ENCODE assay signal across 8 cellular contexts in genomic region chr1:23216771-23217420, GRCh38. TPM values are rescaled to one million over a fixed set of nuclear protein-coding genes. Genes with fewer than 3 reads are reported as not detected.
DNase-seq lines count a peak whose midpoint lies in the region; ATAC-seq, FAIRE-seq and TF ChIP-seq lines count a peak whose summit lies in the region.

No MANE protein-coding gene starts in this region.

- H3K27ac ChIP-seq in OCI-LY3 (ENCODE audit: low read length) (no peak overlapping the region), K562 (ENCODE audit: extremely low read depth, low read depth, low read length) (no peak overlapping the region), right lobe of liver (no peak overlapping the region), stomach (no peak overlapping the region)

- in situ Hi-C loops in K562 (cut with MboI): loop anchor here (5.0 to 10.0 kb wide), 2 partner anchors 60 to 318 kb away; partner anchors contain the start of gene E2F2

- no peaks in the 10 kb centered on the region for H3K9me3 ChIP-seq in OCI-LY3 (ENCODE audit: insufficient read depth, low read length)
- no peaks in the 10 kb centered on the region for H3K9me3 ChIP-seq in K562 (replicated peaks; ENCODE audit: control insufficient read depth, insufficient read depth, low read depth, low read length)
- H3K9me3 ChIP-seq in right lobe of liver: no peaks in the 10 kb centered on the region
- no peaks in the 10 kb centered on the region for H3K9me3 ChIP-seq in stomach

- intact Hi-C loops in K562 (cut with micrococcal nuclease): loop anchor here (5.0 to 10.0 kb wide), 3 partner anchors 60 to 318 kb away; partner anchors contain the start of gene E2F2
- intact Hi-C loops in right lobe of liver (cut with DNase I): no loop called here
- intact Hi-C loops in stomach (cut with DNase I; ENCODE audit: low total_unique reads): no loop called here

- peaks cover 4% of the 10 kb centered on the region; the same call in 1 of the 2 replicates for H3K27me3 ChIP-seq in OCI-LY3 (ENCODE audit: low read depth, low read length)
- peaks cover 34 to 60% of the 10 kb centered on the region in 2 experiments for H3K27me3 ChIP-seq in K562 (ENCODE audit: control insufficient read depth in 2 of 2, insufficient read depth in 2 of 2, low read length in 2 of 2)
- peaks cover 0 to 14% of the 10 kb centered on the region in 2 donors for H3K27me3 ChIP-seq in right lobe of liver
- H3K27me3 ChIP-seq in stomach: peaks cover 20 to 86% (median 49%) of the 10 kb centered on the region in 3 donors

- CTCF ChIA-PET in GM10248 (lab: Yijun Ruan, JAX) (interaction anchor here (0.7 to 2.7 kb wide), 5 partner anchors 11 to 62 kb away, joined by 3 to 9 read pairs (median 4); no protein-coding TSS in a partner anchor), K562 (lab: Yijun Ruan, JAX; ENCODE audit: low intra/inter-chr PET ratio) (interaction anchor here (0.7 kb wide), 1 partner anchor 323 kb away, joined by 3 read pairs; no protein-coding TSS in a partner anchor)

- no peak for TF ChIP-seq POLR2A in K562 (conservative IDR thresholded peaks at IDR 0.05)
- TF ChIP-seq POLR2A in right lobe of liver (IDR thresholded peaks at IDR 0.05): no peak
- TF ChIP-seq POLR2A in stomach (IDR thresholded peaks at IDR 0.05): no peak

- no peak for FAIRE-seq in K562 (lab: Jason Lieb, UNC)

- H3K36me3 ChIP-seq in OCI-LY3 (replicated peaks; ENCODE audit: low read depth, low read length) (no peaks in the 10 kb centered on the region), K562 (ENCODE audit: control insufficient read depth, insufficient read depth, low read length) (no peaks in the 10 kb centered on the region), right lobe of liver (no peaks in the 10 kb centered on the region), stomach (no peaks in the 10 kb centered on the region)

- 3% methylated on average over 36 of the region's 78 CpGs for WGBS in K562 (ENCODE audit: insufficient coverage, low coverage, missing lambda C conversion rate)
- WGBS in right lobe of liver (ENCODE audit: insufficient coverage, low coverage, low lambda C conversion rate, missing lambda C conversion rate): no CpG with 5 or more reads among the region's 78 CpGs
- WGBS in stomach, 5 donors: 1 to 4% (median 1%) methylated on average over 34 to 78 of the region's 78 CpGs

- peak; percentile 63 for DNase-seq in GM10248 (ENCODE audit: extremely low spot score)
- peak; percentile 41 to 88 (median 80) for DNase-seq in K562 (ENCODE audit: extremely low read depth in 1 of 4, low spot score in 3 of 4)
- DNase-seq in right lobe of liver: no peak
- peak; percentile 27 for DNase-seq in stomach
- DNase-seq in kidney glomerular epithelial cell (lab: John Stamatoyannopoulos, UW): no peak

- ATAC-seq in K562 (peak; percentile 86), right lobe of liver (peak; percentile 49 to 63 (median 57)), HG03460 (IDR thresholded peaks at IDR 0.05; ENCODE audit: unreplicated experiment) (no peak), GM18870 (IDR thresholded peaks at IDR 0.05; ENCODE audit: unreplicated experiment) (no peak)

- peak; percentile 75 to 89 for TF ChIP-seq RAD21 in K562 (CRISPR knock-in tag; conservative IDR thresholded peaks at IDR 0.05 in 1 of 2, IDR thresholded peaks at IDR 0.05 in 1 of 2)

- H3K4me2 ChIP-seq in OCI-LY3 (ENCODE audit: low read length): no peak overlapping the region
- H3K4me2 ChIP-seq in K562 (ENCODE audit: insufficient read depth, low read length): peak overlapping the region; percentile 67

- H3K79me2 ChIP-seq in OCI-LY3 (ENCODE audit: low read length): no peaks in the 10 kb centered on the region
- no peaks in the 10 kb centered on the region for H3K79me2 ChIP-seq in K562 (ENCODE audit: control insufficient read depth, insufficient read depth, low read length)

- H2AFZ ChIP-seq in OCI-LY3 (ENCODE audit: low read depth, low read length) (no peak overlapping the region), K562 (ENCODE audit: low read depth, low read length) (peak overlapping the region; percentile 77)

- no peaks in the 10 kb centered on the region for H4K20me1 ChIP-seq in OCI-LY3 (ENCODE audit: insufficient read depth, low read length)
- H4K20me1 ChIP-seq in K562 (replicated peaks; ENCODE audit: control insufficient read depth, insufficient read depth, low read length): 0 out of 2 replicates have a peak, but pooled peaks cover 9% of the 10 kb centered on the region

- peak; percentile 51 for TF ChIP-seq CTCF in GM10248 (IDR thresholded peaks at IDR 0.05; ENCODE audit: control extremely low read depth, extremely low read depth, low read depth, missing control alignments)
- TF ChIP-seq CTCF in OCI-LY3 (IDR thresholded peaks at IDR 0.05; ENCODE audit: low read depth, low read length): peak; percentile 46
- peak; percentile 76 to 87 (median 77) for TF ChIP-seq CTCF in K562 (IDR thresholded peaks at IDR 0.05 in 2 of 3, conservative IDR thresholded peaks at IDR 0.05 in 1 of 3; ENCODE audit: insufficient read depth in 2 of 3, low read depth in 1 of 3, low read length in 3 of 3)
- TF ChIP-seq CTCF in right lobe of liver (IDR thresholded peaks at IDR 0.05): peak; percentile 42 to 70 (median 61)
- peak in 3 of 7 experiments; percentile 28 to 66 (median 60) for TF ChIP-seq CTCF in stomach (IDR thresholded peaks at IDR 0.05)

- no peak overlapping the region for H3K9ac ChIP-seq in OCI-LY3 (ENCODE audit: low read length)
- H3K9ac ChIP-seq in K562 (ENCODE audit: insufficient read depth in 1 of 2, low read depth in 2 of 2, low read length in 2 of 2): peak overlapping the region; percentile 32 to 82; a peak in 3 of 4 replicates

- no peaks in the 10 kb centered on the region for H3K4me1 ChIP-seq in OCI-LY3 (ENCODE audit: low read length)
- peaks cover 0 to 13% of the 10 kb centered on the region in 2 experiments; a peak in 4 of 5 replicates for H3K4me1 ChIP-seq in K562 (replicated peaks in 1 of 2; ENCODE audit: control insufficient read depth in 2 of 2, insufficient read depth in 2 of 2, low read length in 2 of 2)
- peaks cover 0 to 9% (median 0%) of the 10 kb centered on the region in 4 donors for H3K4me1 ChIP-seq in right lobe of liver
- H3K4me1 ChIP-seq in stomach: peaks cover 10 to 15% (median 14%) of the 10 kb centered on the region in 4 donors

- H3K4me3 ChIP-seq in OCI-LY3 (ENCODE audit: low read length) (no peak overlapping the region), K562 (peak overlapping the region; percentile 42), right lobe of liver (peak overlapping the region; percentile 26 to 39 (median 33)), stomach (peak overlapping the region; percentile 41 to 59 (median 46))

- no peaks in the 10 kb centered on the region for H3K9me1 ChIP-seq in K562 (ENCODE audit: control insufficient read depth, insufficient read depth, low read length)

- no peak for TF ChIP-seq EP300 in K562 (IDR thresholded peaks at IDR 0.05; ENCODE audit: low read length)
- no peak for TF ChIP-seq EP300 in stomach (IDR thresholded peaks at IDR 0.05)

- POLR2A ChIA-PET in GM10248 (lab: Yijun Ruan, JAX): no interaction called here
- POLR2A ChIA-PET in K562 (lab: Yijun Ruan, JAX): interaction anchor here (0.6 to 1.2 kb wide), 3 partner anchors 18 to 34 kb away, joined by 3 to 4 read pairs (median 3); no protein-coding TSS in a partner anchor

- BruUV-seq in K562 (replicated peaks; lab: Mats Ljungman, UMichigan): no TSS peak

RNA-seq across cellular contexts. Expression of gene HTR1D, which starts 0.4 kb away (rescaled TPM):
- 0.25 TPM in 1 of 2 replicates, not detected in the other for total RNA-seq in K562 (2011; cell fraction: chromatin; rRNA removed; ENCODE audit: low replicate concordance)
- 0.17 TPM in 1 of 2 replicates, not detected in the other for total RNA-seq in K562 (2011; cell fraction: nucleolus; rRNA removed)
- 0.22 and 0.23 TPM in 2 replicates for total RNA-seq in K562 (2011; cell fraction: nucleoplasm; rRNA removed)
- total RNA-seq in K562 (2014; rRNA removed) (not detected in 2 replicates), K562 (2014; rRNA removed; fragmentation: Illumina TruSeq; extraction: Trizol) (not detected in 2 replicates), K562 (2015; rRNA removed; fragmentation: Illumina TruSeq; extraction: Trizol) (not detected in 2 replicates), K562 (2021) (0.04 TPM in 1 of 2 replicates, not detected in the other), right lobe of liver (not detected), stomach (under 1 TPM in 1 of 5 donors, not detected in 4; 0.58 TPM)
- polyA plus RNA-seq in K562 (2011; rRNA removed) (0.04 and 0.08 TPM in 2 replicates), K562 (2014; fragmentation: Illumina TruSeq; extraction: Trizol) (0.09 TPM in 1 of 2 replicates, not detected in the other), K562 (2014; fragmentation: Nextera tagmentation; extraction: Ambion mirVana) (under 1 TPM in 1 of 2 experiments, not detected in 1; 0.03 TPM), K562 (2014; rRNA removed) (0.08 and 0.09 TPM in 2 replicates), stomach (under 1 TPM in 1 of 3 donors, not detected in 2; 0.19 TPM)
- polyA plus RNA-seq in K562 (2011; cell fraction: cytosol; rRNA removed): 0.04 and 0.13 TPM in 2 replicates
- polyA plus RNA-seq in K562 (2011; cell fraction: nucleus; rRNA removed): 0.07 and 0.11 TPM in 2 replicates
- polyA plus RNA-seq in K562 (2012): 0.03 and 0.07 TPM in 2 replicates
- polyA minus RNA-seq in K562 (2011; rRNA and poly(A)+ RNA removed): not detected in 2 replicates
- polyA minus RNA-seq in K562 (2011; cell fraction: cytosol; rRNA and poly(A)+ RNA removed): not detected in 2 replicates
- 0.22 TPM in 1 of 2 replicates, not detected in the other for polyA minus RNA-seq in K562 (2011; cell fraction: nucleus; rRNA and poly(A)+ RNA removed)

RNA-seq across cellular contexts. Expression of gene LUZP1, which starts 48.2 kb away (rescaled TPM):
- 14.5 and 31.1 TPM in 2 replicates for total RNA-seq in K562 (2011; cell fraction: chromatin; rRNA removed; ENCODE audit: low replicate concordance)
- 11.2 and 11.6 TPM in 2 replicates for total RNA-seq in K562 (2011; cell fraction: nucleolus; rRNA removed)
- total RNA-seq in K562 (2011; cell fraction: nucleoplasm; rRNA removed): 13.5 and 13.8 TPM in 2 replicates
- 10.2 and 12.4 TPM in 2 replicates for total RNA-seq in K562 (2014; rRNA removed)
- 12.6 and 14.2 TPM in 2 replicates for total RNA-seq in K562 (2014; rRNA removed; fragmentation: Illumina TruSeq; extraction: Trizol)
- 13.8 and 15.3 TPM in 2 replicates for total RNA-seq in K562 (2015; rRNA removed; fragmentation: Illumina TruSeq; extraction: Trizol)
- total RNA-seq in K562 (2021): 16.9 and 19.1 TPM in 2 replicates
- 10.0 and 11.2 TPM in 2 replicates for polyA plus RNA-seq in K562 (2011; rRNA removed)
- polyA plus RNA-seq in K562 (2011; cell fraction: cytosol; rRNA removed): 6.0 and 7.6 TPM in 2 replicates
- polyA plus RNA-seq in K562 (2011; cell fraction: nucleus; rRNA removed): 14.3 and 16.7 TPM in 2 replicates
- 8.4 and 9.6 TPM in 2 replicates for polyA plus RNA-seq in K562 (2012)
- polyA plus RNA-seq in K562 (2014; fragmentation: Illumina TruSeq; extraction: Trizol): 14.2 and 14.7 TPM in 2 replicates
- polyA plus RNA-seq in K562 (2014; fragmentation: Nextera tagmentation; extraction: Ambion mirVana): 10 to 100 TPM in 1 of 2 experiments, 1 to 10 TPM in 1; 6.5 to 11.8 TPM
- polyA plus RNA-seq in K562 (2014; rRNA removed): 6.8 and 7.7 TPM in 2 replicates
- 20.6 and 21.8 TPM in 2 replicates for polyA minus RNA-seq in K562 (2011; rRNA and poly(A)+ RNA removed)
- 11.2 and 12.9 TPM in 2 replicates for polyA minus RNA-seq in K562 (2011; cell fraction: cytosol; rRNA and poly(A)+ RNA removed)
- polyA minus RNA-seq in K562 (2011; cell fraction: nucleus; rRNA and poly(A)+ RNA removed): 9.4 and 17.5 TPM in 2 replicates
- 1 to 10 TPM; 4.1 to 8.0 (median 6.1) TPM for total RNA-seq in right lobe of liver
- total RNA-seq in stomach: 10 to 100 TPM; 12.5 to 20.4 (median 19.3) TPM
- 1 to 10 TPM; 2.6 to 4.9 (median 3.7) TPM for polyA plus RNA-seq in stomach

Comparison
In these comparisons a context has a peak if more than half of its experiments do, and no peak if none do; other contexts are left out.
1. DNase-seq: peak in GM10248 (single experiment), K562 (4 of 4) and stomach (single experiment); none in right lobe of liver (0 of 3) and kidney glomerular epithelial cell (single experiment).
2. ATAC-seq: peak in K562 (single experiment) and right lobe of liver (4 of 4); none in HG03460 (single experiment) and GM18870 (single experiment).